ENCODE assay signal across 8 cellular contexts in the genomic region with DNA sequence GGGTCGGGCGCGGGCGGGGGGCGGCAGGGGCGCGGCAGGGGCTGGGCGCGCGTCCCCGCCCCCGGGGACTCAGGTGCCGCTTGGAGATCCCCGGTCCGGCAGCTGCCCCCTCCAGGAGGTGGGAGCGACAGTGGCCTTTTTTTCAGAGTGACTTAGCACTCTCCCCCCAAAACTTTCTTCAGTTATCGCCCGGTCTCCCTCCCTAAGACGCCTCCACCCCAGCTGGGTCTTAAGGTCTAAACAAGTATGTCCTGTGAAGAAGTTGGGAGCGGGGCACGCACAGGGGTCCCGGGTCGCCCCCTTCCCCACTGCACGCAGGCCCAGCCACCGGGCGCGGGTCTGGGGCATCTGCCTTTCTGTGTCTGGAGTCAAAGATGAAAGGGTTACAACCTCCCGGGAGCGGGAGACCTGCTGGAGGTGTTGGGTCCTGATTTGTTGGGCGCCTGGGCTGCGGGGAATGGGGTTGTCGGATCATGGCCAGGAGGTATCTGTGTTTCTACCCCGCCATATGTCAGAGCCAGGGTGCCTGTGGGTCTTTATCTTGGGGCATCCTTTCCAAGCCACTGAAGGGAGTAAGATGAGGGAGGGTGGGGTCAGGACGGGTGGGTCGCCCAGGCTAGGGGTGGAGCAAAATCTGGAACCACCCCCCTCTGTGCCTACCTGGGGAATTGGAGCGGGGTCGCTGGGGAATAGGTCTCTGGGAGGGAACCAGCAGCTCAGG. TPM values are rescaled to one million over a fixed set of nuclear protein-coding genes. Genes with fewer than 3 reads are reported as not detected.
DNase-seq lines count a peak whose midpoint lies in the region; ATAC-seq and TF ChIP-seq lines count a peak whose summit lies in the region.

No MANE protein-coding gene starts in this region.

- no peaks in the 10 kb centered on the region for H3K9me3 ChIP-seq in mucosa of rectum (ENCODE audit: control insufficient read depth in 2 of 2, low read length in 2 of 2)

- H3K27ac ChIP-seq in mucosa of rectum (ENCODE audit: low read depth in 2 of 2, low read length in 2 of 2) (peak overlapping the region; percentile 48 to 88), urinary bladder (ENCODE audit: low read depth) (peak overlapping the region; percentile 45)

- ATAC-seq in HG03139 (IDR thresholded peaks at IDR 0.05; ENCODE audit: unreplicated experiment) (no peak), GM19467 (IDR thresholded peaks at IDR 0.05; ENCODE audit: unreplicated experiment) (no peak)

- no peak for TF ChIP-seq CTCF in cardiac fibroblast (IDR thresholded peaks at IDR 0.05; ENCODE audit: low read depth, low read length)

- 21% methylated on average over 37 of the region's 37 CpGs for WGBS in urinary bladder

- H3K4me3 ChIP-seq in cardiac fibroblast (replicated peaks in 1 of 2; ENCODE audit: low read depth in 2 of 2, low read length in 2 of 2): peak overlapping the region; percentile 38 to 59
- H3K4me3 ChIP-seq in mucosa of rectum (ENCODE audit: low read length in 2 of 2): peak overlapping the region; percentile 44 to 72
- H3K4me3 ChIP-seq in urinary bladder (ENCODE audit: low read depth, low read length): peak overlapping the region; percentile 69

- H3K36me3 ChIP-seq in mucosa of rectum (ENCODE audit: control insufficient read depth in 2 of 2, insufficient read depth in 2 of 2, low read length in 2 of 2) (no peaks in the 10 kb centered on the region), urinary bladder (ENCODE audit: insufficient read depth) (no peaks in the 10 kb centered on the region)

- H3K27me3 ChIP-seq in mucosa of rectum (ENCODE audit: control insufficient read depth in 2 of 2, insufficient read depth in 2 of 2, low read length in 2 of 2): peaks cover 2 to 9% of the 10 kb centered on the region in 2 donors

- DNase-seq in ELF-1 (ENCODE audit: low read depth, low spot score): peak; percentile 44
- peak; percentile 68 for DNase-seq in RPMI8226
- no peak for DNase-seq in cardiac fibroblast (ENCODE audit: low read depth in 2 of 2)
- DNase-seq in NCI-H2107 (lab: John Stamatoyannopoulos, UW): no peak

- H3K4me1 ChIP-seq in mucosa of rectum (ENCODE audit: control insufficient read depth in 2 of 2, insufficient read depth in 2 of 2, low read length in 2 of 2): peaks cover 25 to 29% of the 10 kb centered on the region in 2 donors
- no peaks in the 10 kb centered on the region for H3K4me1 ChIP-seq in urinary bladder (ENCODE audit: insufficient read depth)

- peak overlapping the region; percentile 56 to 64 for H3K9ac ChIP-seq in mucosa of rectum (ENCODE audit: low read depth in 1 of 2, low read length in 2 of 2)

RNA-seq across cellular contexts. Expression of gene FMNL1, which starts 0.7 kb away (rescaled TPM):
- total RNA-seq in urinary bladder: 3.1 TPM
- polyA plus RNA-seq in urinary bladder: 10.8 TPM

RNA-seq across cellular contexts. Expression of gene SPATA32, which starts 39.5 kb away (rescaled TPM):
- total RNA-seq in urinary bladder: not detected
- polyA plus RNA-seq in urinary bladder: not detected

Comparison
In these comparisons a context has a peak if more than half of its experiments do, and no peak if none do; other contexts are left out.
1. DNase-seq: peak in ELF-1 (single experiment) and RPMI8226 (single experiment); none in cardiac fibroblast (0 of 2) and NCI-H2107 (single experiment).
2. Peak in every context shown above with its lines, with median percentiles within 50 percentile points of each other: H3K4me3 ChIP-seq.